Comparison of ENCODE assay signal across 17 cellular contexts in the genomic region with DNA sequence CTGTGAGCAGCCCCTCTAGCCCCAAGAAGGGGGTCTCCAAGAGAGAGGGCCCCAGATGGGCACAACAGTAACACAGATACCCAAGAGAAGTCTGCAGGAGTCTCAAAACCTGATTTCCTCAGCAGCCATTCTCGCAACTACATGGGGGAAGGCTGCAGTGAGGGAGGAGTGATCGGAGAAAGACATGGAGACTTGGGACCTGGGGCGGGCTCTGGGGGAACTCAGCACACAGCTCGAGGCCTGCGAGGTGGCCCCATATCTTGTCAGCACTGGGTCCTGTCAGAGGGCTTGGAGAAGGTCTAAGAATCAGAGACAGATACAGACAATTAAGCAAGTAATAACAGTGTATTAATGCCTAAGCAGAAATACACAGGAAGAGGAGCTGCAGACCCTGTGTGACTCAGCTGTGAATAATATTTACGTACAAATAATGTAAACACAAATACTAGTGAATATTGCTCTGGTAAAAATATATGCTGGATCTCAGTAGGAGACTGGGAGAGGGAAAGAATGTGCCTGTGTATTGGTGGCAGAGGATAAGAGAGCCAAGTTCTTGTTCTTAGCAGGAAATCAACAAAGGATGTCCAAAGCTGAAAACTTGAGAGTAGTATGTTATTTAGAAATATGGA.
DNase-seq lines count a peak whose midpoint lies in the region; ATAC-seq, FAIRE-seq and TF ChIP-seq lines count a peak whose summit lies in the region.
"Had no signal": no experiment of that assay in that cellular context is flagged by ENCODE, and none has a peak within 500 bp of the region (broad histone marks: within the 10 kb centered on the region; RNA-seq: fewer than 3 reads in every experiment).

No MANE protein-coding gene starts in this region.

- no peaks in the 10 kb centered on the region for H4K20me1 ChIP-seq in PC-3 (ENCODE audit: low read length)
- no peaks in the 10 kb centered on the region for H4K20me1 ChIP-seq in endothelial cell of umbilical vein (replicated peaks; ENCODE audit: control insufficient read depth, extremely low read depth, insufficient read depth, low read length)

- H3K4me3 Mint-ChIP-seq in CD4-positive, alpha-beta memory T cell = no peak overlapping the region
- no peak overlapping the region for H3K4me3 Mint-ChIP-seq in nephron progenitor cell
- H3K4me3 Mint-ChIP-seq: naive thymus-derived CD4-positive, alpha-beta T cell; stimulated activated naive CD8-positive, alpha-beta T cell treated with anti-CD3 and anti-CD28 coated beads, Interleukin-15, Interleukin-2, amounts not matched to agents 100 ng/mL and 50 ng/mL, for 24 hours had no signal

- no peaks in the 10 kb centered on the region for H3K9me2 ChIP-seq in PC-3 (replicated peaks; ENCODE audit: low read length)

- H3K9ac ChIP-seq in PC-3 (ENCODE audit: low read length) (peak overlapping the region; percentile 26; the same call in 1 of the 2 replicates), endothelial cell of umbilical vein (replicated peaks; ENCODE audit: extremely low read depth, insufficient read depth, low read length) (peak overlapping the region; percentile 82)

- no peaks in the 10 kb centered on the region for H3K27me3 ChIP-seq in CD4-positive, alpha-beta memory T cell (ENCODE audit: insufficient read depth, low read length)
- H3K27me3 ChIP-seq in PC-3 (ENCODE audit: low read length) = no peaks in the 10 kb centered on the region
- H3K27me3 ChIP-seq in endothelial cell of umbilical vein (ENCODE audit: control insufficient read depth in 2 of 2, insufficient read depth in 2 of 2, low read length in 2 of 2) = no peaks in the 10 kb centered on the region
- H3K27me3 ChIP-seq: sigmoid colon had no signal

- FAIRE-seq in endothelial cell of umbilical vein (lab: Jason Lieb, UNC) = peak; percentile 78

- BruUV-seq in PC-3 (replicated peaks; lab: Mats Ljungman, UMichigan) (no TSS peak), endothelial cell of umbilical vein (replicated peaks; lab: Mats Ljungman, UMichigan) (no TSS peak)

- H3K4me3 ChIP-seq in CD4-positive, alpha-beta memory T cell (ENCODE audit: low read length in 2 of 2) = no peak overlapping the region
- H3K4me3 ChIP-seq in PC-3 (ENCODE audit: low read length) (no peak overlapping the region), endothelial cell of umbilical vein (replicated peaks in 1 of 3; ENCODE audit: insufficient read depth in 1 of 3, low read depth in 1 of 3, low read length in 3 of 3) (no peak overlapping the region)
- H3K4me3 ChIP-seq: sigmoid colon had no signal

- no peaks in the 10 kb centered on the region for H3K27me3 Mint-ChIP-seq in CD4-positive, alpha-beta memory T cell
- H3K27me3 Mint-ChIP-seq in nephron progenitor cell (ENCODE audit: low read depth, poor library complexity) = peaks cover 3% of the 10 kb centered on the region
- H3K27me3 Mint-ChIP-seq: naive thymus-derived CD4-positive, alpha-beta T cell; stimulated activated naive CD8-positive, alpha-beta T cell treated with anti-CD3 and anti-CD28 coated beads, Interleukin-15, Interleukin-2, amounts not matched to agents 100 ng/mL and 50 ng/mL, for 24 hours had no signal

- H3K9me3 Mint-ChIP-seq in CD4-positive, alpha-beta memory T cell = peaks cover 0 to 2% (median 0%) of the 10 kb centered on the region in 8 donors
- H3K9me3 Mint-ChIP-seq in nephron progenitor cell = peaks cover 5% of the 10 kb centered on the region
- H3K9me3 Mint-ChIP-seq: stimulated activated naive CD8-positive, alpha-beta T cell treated with anti-CD3 and anti-CD28 coated beads, Interleukin-15, Interleukin-2, amounts not matched to agents 100 ng/mL and 50 ng/mL, for 24 hours had no signal

- H3K4me1 ChIP-seq in CD4-positive, alpha-beta memory T cell (ENCODE audit: insufficient read depth, low read length) = no peaks in the 10 kb centered on the region
- H3K4me1 ChIP-seq in PC-3 (ENCODE audit: insufficient read depth, low read length) = peaks cover 23% of the 10 kb centered on the region
- peaks cover 21% of the 10 kb centered on the region for H3K4me1 ChIP-seq in endothelial cell of umbilical vein (ENCODE audit: control insufficient read depth, extremely low read depth, insufficient read depth, low read length)
- H3K4me1 ChIP-seq: sigmoid colon had no signal

- no peaks in the 10 kb centered on the region for H3F3A ChIP-seq in PC-3 (ENCODE audit: low read length, unreplicated experiment)

- no peak for DNase-seq in CD4-positive, alpha-beta memory T cell
- DNase-seq in PC-3 (peak; percentile 83), endothelial cell of umbilical vein (ENCODE audit: low read depth, low spot score) (peak; percentile 69), nephron progenitor cell (no peak), HT-29 (ENCODE audit: low spot score) (no peak), C1 segment of cervical spinal cord (lab: John Stamatoyannopoulos, UW) (no peak), NCI-H526 (lab: John Stamatoyannopoulos, UW) (no peak)
- DNase-seq: Calu3; KG1; kidney glomerular epithelial cell; naive thymus-derived CD4-positive, alpha-beta T cell; NCI-H1105 treated with DMSO at 0.1 percent for 48 hours; NCI-H226; sigmoid colon; WERI-Rb-1 had no signal

- no peak for TF ChIP-seq CTCF in PC-3 (conservative IDR thresholded peaks at IDR 0.05; ENCODE audit: low read depth, low read length)
- no peak for TF ChIP-seq CTCF in endothelial cell of umbilical vein (IDR thresholded peaks at IDR 0.05; ENCODE audit: extremely low read depth in 1 of 2, insufficient read depth in 1 of 2, low read depth in 1 of 2, low read length in 2 of 2)
- TF ChIP-seq CTCF in nephron progenitor cell (IDR thresholded peaks at IDR 0.05) = no peak

- peaks cover 25 to 27% of the 10 kb centered on the region in 2 donors for H3K36me3 Mint-ChIP-seq in CD4-positive, alpha-beta memory T cell
- H3K36me3 Mint-ChIP-seq in nephron progenitor cell (ENCODE audit: low read depth) = peaks cover 41% of the 10 kb centered on the region

- H3K9me1 ChIP-seq in endothelial cell of umbilical vein (replicated peaks; ENCODE audit: control insufficient read depth, extremely low read depth, insufficient read depth, low read length) = no peaks in the 10 kb centered on the region

- no peaks in the 10 kb centered on the region for H3K79me2 ChIP-seq in PC-3 (ENCODE audit: low read length)
- H3K79me2 ChIP-seq in endothelial cell of umbilical vein (ENCODE audit: control insufficient read depth, insufficient read depth, low read length) = no peaks in the 10 kb centered on the region

- no peak for TF ChIP-seq POLR2A in endothelial cell of umbilical vein (IDR thresholded peaks at IDR 0.05; ENCODE audit: low read depth, low read length)

- CTCF ChIA-PET in CD4-positive, alpha-beta memory T cell (lab: Charles Lee; ENCODE audit: partially characterized antibody) = no interaction called here
- CTCF ChIA-PET in PC-3 (lab: Charles Lee) (interaction anchor here (0.5 kb wide), 1 partner anchor 365 kb away, joined by 3 read pairs; no protein-coding TSS in a partner anchor), endothelial cell of umbilical vein (lab: Charles Lee) (interaction anchor here (2.0 to 2.2 kb wide), 2 partner anchors 122 to 338 kb away, joined by 4 to 7 read pairs; no protein-coding TSS in a partner anchor)

- no peak overlapping the region for H3K27ac ChIP-seq in CD4-positive, alpha-beta memory T cell (ENCODE audit: low read depth, low read length)
- peak overlapping the region; percentile 73 for H3K27ac ChIP-seq in PC-3 (ENCODE audit: low read length)
- peak overlapping the region; percentile 100 for H3K27ac ChIP-seq in endothelial cell of umbilical vein (ENCODE audit: insufficient read depth, low read depth, low read length)
- H3K27ac ChIP-seq: sigmoid colon, WERI-Rb-1 had no signal

- POLR2A ChIA-PET in CD4-positive, alpha-beta memory T cell (lab: Charles Lee; ENCODE audit: partially characterized antibody) = no interaction called here
- POLR2A ChIA-PET in PC-3 (lab: Charles Lee; ENCODE audit: unreplicated experiment) = no interaction called here
- POLR2A ChIA-PET in endothelial cell of umbilical vein (lab: Charles Lee) = no interaction called here

- intact Hi-C loops in CD4-positive, alpha-beta memory T cell (cut with micrococcal nuclease) = no loop called here
- intact Hi-C loops in PC-3 (cut with micrococcal nuclease) (loop anchor here (10.0 kb wide), 1 partner anchor 339 kb away; no protein-coding TSS in a partner anchor), endothelial cell of umbilical vein (cut with micrococcal nuclease) (loop anchor here (2.0 to 10.0 kb wide), 3 partner anchors 37 to 451 kb away; no protein-coding TSS in a partner anchor)

- dilution Hi-C loops in endothelial cell of umbilical vein (cut with MboI; ENCODE audit: extremely low pct_ligation_motif_present, low sequenced_read_pairs) = no loop called here

- H3K36me3 ChIP-seq in CD4-positive, alpha-beta memory T cell (ENCODE audit: insufficient read depth, low read length) = no peaks in the 10 kb centered on the region
- no peaks in the 10 kb centered on the region for H3K36me3 ChIP-seq in PC-3 (ENCODE audit: low read depth, low read length)
- H3K36me3 ChIP-seq in endothelial cell of umbilical vein (ENCODE audit: control insufficient read depth in 2 of 2, extremely low read depth in 1 of 2, insufficient read depth in 2 of 2, low read length in 2 of 2) = peaks cover 0 to 2% of the 10 kb centered on the region in 2 experiments

- peak overlapping the region; percentile 52 for H3K4me2 ChIP-seq in PC-3 (ENCODE audit: low read length)
- peak overlapping the region; percentile 49 for H3K4me2 ChIP-seq in endothelial cell of umbilical vein (ENCODE audit: insufficient read depth, low read length)

- H3K9me3 ChIP-seq in CD4-positive, alpha-beta memory T cell (ENCODE audit: control insufficient read depth in 1 of 2, low read length in 2 of 2) = no peaks in the 10 kb centered on the region
- H3K9me3 ChIP-seq in PC-3 (ENCODE audit: low read length) (no peaks in the 10 kb centered on the region), endothelial cell of umbilical vein (replicated peaks; ENCODE audit: control insufficient read depth, insufficient read depth, low read length) (no peaks in the 10 kb centered on the region)
- H3K9me3 ChIP-seq: sigmoid colon had no signal

- ATAC-seq in PC-3 = peak; percentile 95
- ATAC-seq: HCT116 had no signal

- H2AFZ ChIP-seq in PC-3 (ENCODE audit: low read length) (no peak overlapping the region), endothelial cell of umbilical vein (ENCODE audit: low read depth, low read length) (no peak overlapping the region)

- peaks cover 0 to 9% (median 3%) of the 10 kb centered on the region in 4 donors for H3K4me1 Mint-ChIP-seq in CD4-positive, alpha-beta memory T cell
- peaks cover 20% of the 10 kb centered on the region for H3K4me1 Mint-ChIP-seq in nephron progenitor cell

- peak overlapping the region in 5 of 7 donors; percentile 20 to 67 (median 48) for H3K27ac Mint-ChIP-seq in CD4-positive, alpha-beta memory T cell
- peak overlapping the region; percentile 39 for H3K27ac Mint-ChIP-seq in nephron progenitor cell

TF ChIP-seq in endothelial cell of umbilical vein, 7 proteins besides CTCF, POLR2A, EP300 and RAD21 (continues in another document):
- TF ChIP-seq, protein P1, sequence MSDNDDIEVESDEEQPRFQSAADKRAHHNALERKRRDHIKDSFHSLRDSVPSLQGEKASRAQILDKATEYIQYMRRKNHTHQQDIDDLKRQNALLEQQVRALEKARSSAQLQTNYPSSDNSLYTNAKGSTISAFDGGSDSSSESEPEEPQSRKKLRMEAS (IDR thresholded peaks at IDR 0.05; ENCODE audit: insufficient read depth, insufficient read length) = no peak
- peak; percentile 52 for TF ChIP-seq FOS (IDR thresholded peaks at IDR 0.05; ENCODE audit: borderline replicate concordance, insufficient read depth, low read length)
- no peak for TF ChIP-seq EZH2 (IDR thresholded peaks at IDR 0.05; ENCODE audit: borderline replicate concordance, low read depth, low read length, severe bottlenecking)

Comparison
In these comparisons a context has a peak if more than half of its experiments do, and no peak if none do; other contexts are left out.
1. DNase-seq: peak in PC-3 (single experiment) and endothelial cell of umbilical vein (single experiment); none in CD4-positive, alpha-beta memory T cell (0 of 5), nephron progenitor cell (single experiment), HT-29 (single experiment), C1 segment of cervical spinal cord (0 of 14) and NCI-H526 (0 of 2).